1 cellular context compared by ENCODE assay signal in the genomic region with DNA sequence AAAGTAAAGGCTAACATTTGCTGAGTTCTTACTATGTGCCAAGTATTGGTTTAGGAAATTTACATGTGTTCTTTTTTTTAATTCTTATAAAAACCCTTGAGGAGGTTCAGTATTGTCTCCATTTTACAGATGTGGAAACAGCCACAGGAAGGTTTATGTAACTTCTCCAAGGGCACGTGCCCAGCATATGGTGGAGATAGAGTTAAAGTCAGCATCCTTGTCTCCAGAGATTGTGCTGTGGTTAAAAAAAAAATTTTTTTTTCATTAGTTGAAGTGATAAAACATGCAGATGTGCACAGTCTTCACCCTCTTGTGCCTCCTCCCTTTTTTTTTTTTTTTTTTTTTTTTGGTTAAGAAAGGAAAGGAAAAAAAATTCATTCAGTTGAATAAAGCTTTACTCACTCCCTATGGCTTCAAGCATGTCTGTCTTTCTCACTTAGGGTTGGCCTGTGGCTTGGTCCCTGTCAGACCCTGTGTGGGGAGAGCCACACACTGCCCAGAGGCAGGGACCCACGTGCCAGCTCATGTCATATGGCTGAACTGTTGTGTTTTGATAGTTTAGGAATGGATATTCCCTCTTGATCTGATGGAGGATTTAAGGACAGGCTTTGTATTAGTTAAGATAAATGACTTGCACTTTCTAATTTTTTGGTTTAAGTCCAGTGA.
A peak's percentile ranks its signal among the peaks of the same experiment; 100 is the strongest.
TF ChIP-seq lines count a peak whose summit lies in the region.

No MANE protein-coding gene starts in this region.

TF ChIP-seq in K562, 482 proteins besides CTCF, POLR2A, EP300 and RAD21 (continues in another document):
- no peak for TF ChIP-seq NCOA6 (IDR thresholded peaks at IDR 0.05)
- TF ChIP-seq ZBTB11 (CRISPR knock-in tag; IDR thresholded peaks at IDR 0.05) = no peak
- TF ChIP-seq, protein P1, sequence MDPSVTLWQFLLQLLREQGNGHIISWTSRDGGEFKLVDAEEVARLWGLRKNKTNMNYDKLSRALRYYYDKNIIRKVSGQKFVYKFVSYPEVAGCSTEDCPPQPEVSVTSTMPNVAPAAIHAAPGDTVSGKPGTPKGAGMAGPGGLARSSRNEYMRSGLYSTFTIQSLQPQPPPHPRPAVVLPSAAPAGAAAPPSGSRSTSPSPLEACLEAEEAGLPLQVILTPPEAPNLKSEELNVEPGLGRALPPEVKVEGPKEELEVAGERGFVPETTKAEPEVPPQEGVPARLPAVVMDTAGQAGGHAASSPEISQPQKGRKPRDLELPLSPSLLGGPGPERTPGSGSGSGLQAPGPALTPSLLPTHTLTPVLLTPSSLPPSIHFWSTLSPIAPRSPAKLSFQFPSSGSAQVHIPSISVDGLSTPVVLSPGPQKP (CRISPR knock-in tag; IDR thresholded peaks at IDR 0.05) = no peak
- no peak for TF ChIP-seq ZNF589 (CRISPR knock-in tag; IDR thresholded peaks at IDR 0.05; ENCODE audit: low read depth)
- TF ChIP-seq SRF (CRISPR knock-in tag; IDR thresholded peaks at IDR 0.05) = no peak
- no peak for TF ChIP-seq OTX1 (CRISPR knock-in tag; IDR thresholded peaks at IDR 0.05)
- TF ChIP-seq TCF7L2 (IDR thresholded peaks at IDR 0.05; ENCODE audit: low read depth, low read length) = no peak
- no peak for TF ChIP-seq CBX5 (IDR thresholded peaks at IDR 0.05; ENCODE audit: borderline replicate concordance, low read depth)
- TF ChIP-seq CEBPG (CRISPR knock-in tag; IDR thresholded peaks at IDR 0.05) = no peak
- TF ChIP-seq CEBPG (tag; conservative IDR thresholded peaks at IDR 0.05 in 1 of 2, IDR thresholded peaks at IDR 0.05 in 1 of 2) = no peak
- no peak for TF ChIP-seq RERE (CRISPR knock-in tag; IDR thresholded peaks at IDR 0.05; ENCODE audit: borderline replicate concordance)
- no peak for TF ChIP-seq CHAMP1 (IDR thresholded peaks at IDR 0.05)
- TF ChIP-seq CBFA2T2 (conservative IDR thresholded peaks at IDR 0.05) = no peak
- no peak for TF ChIP-seq ZBTB7A (IDR thresholded peaks at IDR 0.05; ENCODE audit: borderline replicate concordance, control insufficient read depth, low read depth, low read length)
- no peak for TF ChIP-seq ZNF232 (CRISPR knock-in tag; IDR thresholded peaks at IDR 0.05)
- no peak for TF ChIP-seq TOE1 (IDR thresholded peaks at IDR 0.05; ENCODE audit: borderline replicate concordance)
- no peak for TF ChIP-seq TOE1 (CRISPR knock-in tag; IDR thresholded peaks at IDR 0.05; ENCODE audit: borderline replicate concordance, low read depth)
- TF ChIP-seq ZSCAN32 (CRISPR knock-in tag; IDR thresholded peaks at IDR 0.05) = no peak
- TF ChIP-seq HDAC6 (IDR thresholded peaks at IDR 0.05; ENCODE audit: low read depth, low read length) = no peak
- no peak for TF ChIP-seq ESRRB (CRISPR knock-in tag; IDR thresholded peaks at IDR 0.05; ENCODE audit: borderline replicate concordance)
- TF ChIP-seq NCOA4 (IDR thresholded peaks at IDR 0.05; ENCODE audit: partially characterized antibody) = no peak
- TF ChIP-seq ZNF263 (CRISPR knock-in tag; IDR thresholded peaks at IDR 0.05; ENCODE audit: borderline replicate concordance) = no peak
- no peak for TF ChIP-seq ZNF140 (CRISPR knock-in tag; IDR thresholded peaks at IDR 0.05)
- TF ChIP-seq BHLHE40 (IDR thresholded peaks at IDR 0.05; ENCODE audit: low read length) = peak; percentile 81
- TF ChIP-seq L3MBTL2 (IDR thresholded peaks at IDR 0.05) = 0 out of 2 replicates have a peak, but pooled peaks have one; percentile 23
- TF ChIP-seq MAFG (tag; conservative IDR thresholded peaks at IDR 0.05) = peak; percentile 58
- TF ChIP-seq BCL6 (CRISPR knock-in tag; IDR thresholded peaks at IDR 0.05) = no peak
- TF ChIP-seq PTBP1 (IDR thresholded peaks at IDR 0.05; ENCODE audit: low read depth, low read length) = no peak
- TF ChIP-seq, protein P2, sequence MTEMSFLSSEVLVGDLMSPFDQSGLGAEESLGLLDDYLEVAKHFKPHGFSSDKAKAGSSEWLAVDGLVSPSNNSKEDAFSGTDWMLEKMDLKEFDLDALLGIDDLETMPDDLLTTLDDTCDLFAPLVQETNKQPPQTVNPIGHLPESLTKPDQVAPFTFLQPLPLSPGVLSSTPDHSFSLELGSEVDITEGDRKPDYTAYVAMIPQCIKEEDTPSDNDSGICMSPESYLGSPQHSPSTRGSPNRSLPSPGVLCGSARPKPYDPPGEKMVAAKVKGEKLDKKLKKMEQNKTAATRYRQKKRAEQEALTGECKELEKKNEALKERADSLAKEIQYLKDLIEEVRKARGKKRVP (CRISPR knock-in tag; IDR thresholded peaks at IDR 0.05) = no peak
- TF ChIP-seq, protein P3, sequence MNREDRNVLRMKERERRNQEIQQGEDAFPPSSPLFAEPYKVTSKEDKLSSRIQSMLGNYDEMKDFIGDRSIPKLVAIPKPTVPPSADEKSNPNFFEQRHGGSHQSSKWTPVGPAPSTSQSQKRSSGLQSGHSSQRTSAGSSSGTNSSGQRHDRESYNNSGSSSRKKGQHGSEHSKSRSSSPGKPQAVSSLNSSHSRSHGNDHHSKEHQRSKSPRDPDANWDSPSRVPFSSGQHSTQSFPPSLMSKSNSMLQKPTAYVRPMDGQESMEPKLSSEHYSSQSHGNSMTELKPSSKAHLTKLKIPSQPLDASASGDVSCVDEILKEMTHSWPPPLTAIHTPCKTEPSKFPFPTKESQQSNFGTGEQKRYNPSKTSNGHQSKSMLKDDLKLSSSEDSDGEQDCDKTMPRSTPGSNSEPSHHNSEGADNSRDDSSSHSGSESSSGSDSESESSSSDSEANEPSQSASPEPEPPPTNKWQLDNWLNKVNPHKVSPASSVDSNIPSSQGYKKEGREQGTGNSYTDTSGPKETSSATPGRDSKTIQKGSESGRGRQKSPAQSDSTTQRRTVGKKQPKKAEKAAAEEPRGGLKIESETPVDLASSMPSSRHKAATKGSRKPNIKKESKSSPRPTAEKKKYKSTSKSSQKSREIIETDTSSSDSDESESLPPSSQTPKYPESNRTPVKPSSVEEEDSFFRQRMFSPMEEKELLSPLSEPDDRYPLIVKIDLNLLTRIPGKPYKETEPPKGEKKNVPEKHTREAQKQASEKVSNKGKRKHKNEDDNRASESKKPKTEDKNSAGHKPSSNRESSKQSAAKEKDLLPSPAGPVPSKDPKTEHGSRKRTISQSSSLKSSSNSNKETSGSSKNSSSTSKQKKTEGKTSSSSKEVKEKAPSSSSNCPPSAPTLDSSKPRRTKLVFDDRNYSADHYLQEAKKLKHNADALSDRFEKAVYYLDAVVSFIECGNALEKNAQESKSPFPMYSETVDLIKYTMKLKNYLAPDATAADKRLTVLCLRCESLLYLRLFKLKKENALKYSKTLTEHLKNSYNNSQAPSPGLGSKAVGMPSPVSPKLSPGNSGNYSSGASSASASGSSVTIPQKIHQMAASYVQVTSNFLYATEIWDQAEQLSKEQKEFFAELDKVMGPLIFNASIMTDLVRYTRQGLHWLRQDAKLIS (CRISPR knock-in tag; IDR thresholded peaks at IDR 0.05) = no peak
- TF ChIP-seq KAT7 (CRISPR knock-in tag; IDR thresholded peaks at IDR 0.05; ENCODE audit: borderline replicate concordance) = no peak
- peak; percentile 26; the same call in 1 of the 2 replicates for TF ChIP-seq C11orf30 (IDR thresholded peaks at IDR 0.05; ENCODE audit: low read depth)
- TF ChIP-seq ZNF699 (CRISPR knock-in tag; IDR thresholded peaks at IDR 0.05; ENCODE audit: insufficient replicate concordance) = no peak
- TF ChIP-seq SP1 (CRISPR knock-in tag; IDR thresholded peaks at IDR 0.05) = no peak
- TF ChIP-seq CSDE1 (IDR thresholded peaks at IDR 0.05) = no peak
- TF ChIP-seq, protein P4, sequence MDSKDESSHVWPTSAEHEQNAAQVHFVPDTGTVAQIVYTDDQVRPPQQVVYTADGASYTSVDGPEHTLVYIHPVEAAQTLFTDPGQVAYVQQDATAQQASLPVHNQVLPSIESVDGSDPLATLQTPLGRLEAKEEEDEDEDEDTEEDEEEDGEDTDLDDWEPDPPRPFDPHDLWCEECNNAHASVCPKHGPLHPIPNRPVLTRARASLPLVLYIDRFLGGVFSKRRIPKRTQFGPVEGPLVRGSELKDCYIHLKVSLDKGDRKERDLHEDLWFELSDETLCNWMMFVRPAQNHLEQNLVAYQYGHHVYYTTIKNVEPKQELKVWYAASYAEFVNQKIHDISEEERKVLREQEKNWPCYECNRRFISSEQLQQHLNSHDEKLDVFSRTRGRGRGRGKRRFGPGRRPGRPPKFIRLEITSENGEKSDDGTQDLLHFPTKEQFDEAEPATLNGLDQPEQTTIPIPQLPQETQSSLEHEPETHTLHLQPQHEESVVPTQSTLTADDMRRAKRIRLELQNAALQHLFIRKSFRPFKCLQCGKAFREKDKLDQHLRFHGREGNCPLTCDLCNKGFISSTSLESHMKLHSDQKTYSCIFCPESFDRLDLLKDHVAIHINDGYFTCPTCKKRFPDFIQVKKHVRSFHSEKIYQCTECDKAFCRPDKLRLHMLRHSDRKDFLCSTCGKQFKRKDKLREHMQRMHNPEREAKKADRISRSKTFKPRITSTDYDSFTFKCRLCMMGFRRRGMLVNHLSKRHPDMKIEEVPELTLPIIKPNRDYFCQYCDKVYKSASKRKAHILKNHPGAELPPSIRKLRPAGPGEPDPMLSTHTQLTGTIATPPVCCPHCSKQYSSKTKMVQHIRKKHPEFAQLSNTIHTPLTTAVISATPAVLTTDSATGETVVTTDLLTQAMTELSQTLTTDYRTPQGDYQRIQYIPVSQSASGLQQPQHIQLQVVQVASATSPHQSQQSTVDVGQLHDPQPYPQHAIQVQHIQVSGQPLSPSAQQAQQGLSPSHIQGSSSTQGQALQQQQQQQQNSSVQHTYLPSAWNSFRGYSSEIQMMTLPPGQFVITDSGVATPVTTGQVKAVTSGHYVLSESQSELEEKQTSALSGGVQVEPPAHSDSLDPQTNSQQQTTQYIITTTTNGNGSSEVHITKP (IDR thresholded peaks at IDR 0.05; ENCODE audit: partially characterized antibody) = no peak
- no peak for TF ChIP-seq ZNF695 (CRISPR knock-in tag; IDR thresholded peaks at IDR 0.05)
- TF ChIP-seq ZNF316 (IDR thresholded peaks at IDR 0.05) = peak; percentile 14; the same call in 1 of the 2 replicates
- no peak for TF ChIP-seq ATF1 (CRISPR knock-in tag; IDR thresholded peaks at IDR 0.05)
- TF ChIP-seq ATF1 (tag; IDR thresholded peaks at IDR 0.05) = no peak
